ENCODE assay signal across 18 cellular contexts in genomic region chr2:83261591-83262136, GRCh38.
A peak's percentile ranks its signal among the peaks of the same experiment; 100 is the strongest.
DNase-seq lines count a peak whose midpoint lies in the region; ATAC-seq, FAIRE-seq and TF ChIP-seq lines count a peak whose summit lies in the region.
"Had no signal": no experiment of that assay in that cellular context is flagged by ENCODE, and none has a peak within 500 bp of the region (broad histone marks: within the 10 kb centered on the region; RNA-seq: fewer than 3 reads in every experiment).

No MANE protein-coding gene starts in this region.

- H3K9me3 ChIP-seq in HepG2 (ENCODE audit: low read length), result peaks cover 85% of the 10 kb centered on the region
- H3K9me3 ChIP-seq: Caco-2, HAP-1 had no signal

- no peak for TF ChIP-seq RAD21 in HepG2 (CRISPR knock-in tag; IDR thresholded peaks at IDR 0.05)

- H3K4me1 ChIP-seq in HepG2 (ENCODE audit: insufficient read depth, low read length), result peaks cover 9% of the 10 kb centered on the region
- H3K4me1 ChIP-seq: Caco-2, HAP-1 had no signal

- no peak overlapping the region for H3K4me2 ChIP-seq in HepG2 (ENCODE audit: low read depth, low read length)

- 4% methylated on average over 1 of the region's 1 CpG for WGBS in HepG2 (ENCODE audit: low lambda C conversion rate)

- DNase-seq in HuH-7 (ENCODE audit: low spot score), result peak; percentile 4
- DNase-seq in LNCaP clone FGC (ENCODE audit: low read depth), result peak; percentile 2
- peak; percentile 50 for DNase-seq in HepG2 (ENCODE audit: low spot score)
- DNase-seq in A172 (ENCODE audit: low spot score), result no peak
- DNase-seq in NOMO-1 treated with DMSO at 0.1 percent for 48 hours (lab: John Stamatoyannopoulos, UW; ENCODE audit: unreplicated experiment), result no peak
- no peak for DNase-seq in erythroblast (lab: John Stamatoyannopoulos, UW)
- DNase-seq: 8988T; C1 segment of cervical spinal cord; Caco-2; CD8-positive, alpha-beta T cell; DMS153; DND-41; GOT3; HFFc6 had no signal

- CTCF ChIA-PET in HepG2 (lab: Yijun Ruan, JAX; ENCODE audit: low intra/inter-chr PET ratio, low total read pairs), result no interaction called here

- H3K36me3 ChIP-seq in HepG2 (replicated peaks in 1 of 2; ENCODE audit: control insufficient read depth in 1 of 2, insufficient read depth in 2 of 2, low read length in 2 of 2), result no peaks in the 10 kb centered on the region
- H3K36me3 ChIP-seq: HAP-1 had no signal

- ATAC-seq in HepG2, result peak; percentile 94
- ATAC-seq: CD8-positive, alpha-beta T cell had no signal

- TF ChIP-seq EP300 in HepG2 (IDR thresholded peaks at IDR 0.05; ENCODE audit: low read depth in 2 of 2, low read length in 2 of 2) (peak in 1 of 2 experiments; percentile 63; a peak in 2 of 4 replicates), HepG2 (CRISPR knock-in tag; IDR thresholded peaks at IDR 0.05; ENCODE audit: borderline replicate concordance) (no peak)

- H2AFZ ChIP-seq in HepG2 (ENCODE audit: low read length), result no peak overlapping the region

- POLR2A ChIA-PET in HepG2 (lab: Yijun Ruan, JAX), result interaction anchor here (0.5 to 1.2 kb wide), 2 partner anchors 1038 to 1189 kb away, joined by 3 read pairs; no protein-coding TSS in a partner anchor

- no peaks in the 10 kb centered on the region; a peak in 1 of 5 replicates for H3K27me3 ChIP-seq in HepG2 (ENCODE audit: control insufficient read depth in 1 of 2, insufficient read depth in 2 of 2, low read length in 2 of 2)

- no peaks in the 10 kb centered on the region for H3K79me2 ChIP-seq in HepG2 (ENCODE audit: insufficient read depth, low read length)

- peak overlapping the region; percentile 19 for H3K27ac ChIP-seq in HepG2 (ENCODE audit: extremely low read length, insufficient read depth, low read length)

- H3K4me3 ChIP-seq in LNCaP clone FGC (ENCODE audit: low read depth, low read length) (no peak overlapping the region), HepG2 (replicated peaks in 1 of 3; ENCODE audit: insufficient read depth in 1 of 3, low read depth in 2 of 3, low read length in 3 of 3) (no peak overlapping the region)
- H3K4me3 ChIP-seq: HAP-1 had no signal

- no peak overlapping the region for H3K9ac ChIP-seq in HepG2 (ENCODE audit: insufficient read depth, low read depth, low read length)

- intact Hi-C loops in HepG2 (cut with micrococcal nuclease; ENCODE audit: unreplicated experiment), result loop anchor here (2.0 kb wide), 1 partner anchor 1039 kb away; no protein-coding TSS in a partner anchor

- no peaks in the 10 kb centered on the region for H4K20me1 ChIP-seq in HepG2 (ENCODE audit: insufficient read depth, low read length)

- TF ChIP-seq POLR2A in HepG2 (IDR thresholded peaks at IDR 0.05; ENCODE audit: insufficient read depth in 1 of 2, low read depth in 2 of 2, low read length in 2 of 2) (no peak), erythroblast (IDR thresholded peaks at IDR 0.05; ENCODE audit: low read length) (no peak)

- FAIRE-seq in HepG2 (lab: Jason Lieb, UNC), result no peak
- FAIRE-seq: G401.6, GM12892, H54 had no signal

- no TSS peak for BruUV-seq in HepG2 (replicated peaks; lab: Mats Ljungman, UMichigan)

- TF ChIP-seq CTCF in LNCaP clone FGC (IDR thresholded peaks at IDR 0.05; ENCODE audit: control insufficient read depth, extremely low read depth, insufficient read depth) (no peak), HepG2 (CRISPR knock-in tag; IDR thresholded peaks at IDR 0.05) (no peak)

- in situ Hi-C loops in HepG2 (cut with HindIII; ENCODE audit: extremely low pct_ligation_motif_present, low pct_unique_long_range_greater_than_20kb), result no loop called here

TF ChIP-seq in HepG2, 621 proteins besides CTCF, POLR2A, EP300 and RAD21 (continues in another document):
- TF ChIP-seq TSC22D2 (CRISPR knock-in tag; IDR thresholded peaks at IDR 0.05; ENCODE audit: borderline replicate concordance) (no peak), HMG20A (CRISPR knock-in tag; IDR thresholded peaks at IDR 0.05; ENCODE audit: borderline replicate concordance) (peak; percentile 58; the same call in 1 of the 2 replicates), CEBPG (CRISPR knock-in tag; IDR thresholded peaks at IDR 0.05) (peak; percentile 37; the same call in 1 of the 2 replicates), MED1 (CRISPR knock-in tag; IDR thresholded peaks at IDR 0.05) (no peak), ZNF549 (CRISPR knock-in tag; IDR thresholded peaks at IDR 0.05) (no peak), FOXP1 (IDR thresholded peaks at IDR 0.05) (no peak), FOXP1 (CRISPR knock-in tag; IDR thresholded peaks at IDR 0.05) (peak; percentile 57), ZNF275 (CRISPR knock-in tag; IDR thresholded peaks at IDR 0.05; ENCODE audit: borderline replicate concordance) (no peak), ONECUT2 (CRISPR knock-in tag; IDR thresholded peaks at IDR 0.05) (peak; percentile 93), HDAC1 (CRISPR knock-in tag; IDR thresholded peaks at IDR 0.05) (no peak), ZNF644 (CRISPR knock-in tag; IDR thresholded peaks at IDR 0.05; ENCODE audit: low read depth) (peak; percentile 92), FOXA3 (CRISPR knock-in tag; IDR thresholded peaks at IDR 0.05) (peak; percentile 47; the same call in 1 of the 2 replicates), ZNF451 (CRISPR knock-in tag; IDR thresholded peaks at IDR 0.05) (no peak), FOXJ3 (CRISPR knock-in tag; IDR thresholded peaks at IDR 0.05; ENCODE audit: borderline replicate concordance) (0 out of 2 replicates have a peak, but pooled peaks have one; percentile 19), SP1 (IDR thresholded peaks at IDR 0.05) (no peak), SP1 (CRISPR knock-in tag; IDR thresholded peaks at IDR 0.05) (no peak), SOX6 (IDR thresholded peaks at IDR 0.05) (no peak), SOX6 (CRISPR knock-in tag; IDR thresholded peaks at IDR 0.05) (peak; percentile 86), MLX (CRISPR knock-in tag; IDR thresholded peaks at IDR 0.05) (0 out of 2 replicates have a peak, but pooled peaks have one; percentile 13), KDM3A (CRISPR knock-in tag; IDR thresholded peaks at IDR 0.05; ENCODE audit: low read depth) (peak; percentile 31; the same call in 1 of the 2 replicates), SKI (IDR thresholded peaks at IDR 0.05; ENCODE audit: partially characterized antibody) (peak; percentile 39), PLSCR1 (CRISPR knock-in tag; IDR thresholded peaks at IDR 0.05; ENCODE audit: borderline replicate concordance) (no peak), PAXIP1 (CRISPR knock-in tag; conservative IDR thresholded peaks at IDR 0.05) (peak; percentile 83)

Comparison
In these comparisons a context has a peak if more than half of its experiments do, and no peak if none do; other contexts are left out.
1. DNase-seq: peak in HuH-7 (single experiment), LNCaP clone FGC (single experiment) and HepG2 (single experiment); none in A172 (single experiment), NOMO-1 treated with DMSO at 0.1 percent for 48 hours (single experiment) and erythroblast (0 of 2).